In genomic region chr20:37160683-37161082, GRCh38 we compare ENCODE assay signal across 1 cellular context.
TF ChIP-seq lines count a peak whose summit lies in the region.

No MANE protein-coding gene starts in this region.

TF ChIP-seq in K562, 482 proteins besides CTCF, POLR2A, EP300 and RAD21 (continued from another document):
- TF ChIP-seq HINFP (tag; conservative IDR thresholded peaks at IDR 0.05; ENCODE audit: low read depth) = no peak
